29 cellular contexts compared by ENCODE assay signal in the genomic region with DNA sequence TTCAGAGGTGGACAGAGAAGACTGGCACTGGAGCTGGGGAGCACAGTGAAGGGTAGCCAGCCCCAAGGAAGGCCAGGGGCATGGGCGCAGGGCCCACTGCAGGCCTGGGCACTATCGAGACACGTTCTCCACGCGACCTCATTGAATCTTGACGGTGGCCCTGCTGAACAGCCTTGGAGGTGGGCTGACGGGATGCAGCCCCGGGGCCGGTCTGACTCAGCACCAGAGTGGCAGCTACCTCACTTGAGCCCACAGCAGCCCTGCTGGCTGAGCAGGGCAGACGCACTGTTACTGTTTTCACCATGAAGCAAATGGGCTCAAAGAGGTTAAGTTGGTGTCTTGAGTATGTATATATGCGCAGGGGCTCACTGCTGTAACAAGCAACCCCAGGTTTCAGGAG.
A peak's percentile ranks its signal among the peaks of the same experiment; 100 is the strongest.
DNase-seq lines count a peak whose midpoint lies in the region; ATAC-seq, FAIRE-seq and TF ChIP-seq lines count a peak whose summit lies in the region.
"Had no signal": no experiment of that assay in that cellular context is flagged by ENCODE, and none has a peak within 500 bp of the region (broad histone marks: within the 10 kb centered on the region; RNA-seq: fewer than 3 reads in every experiment).

No MANE protein-coding gene starts in this region.

- in situ Hi-C loops in transverse colon (cut with MboI; ENCODE audit: low pct_ligation_motif_present in 1 of 4, low pct_unique_long_range_greater_than_20kb in 1 of 4, low sequenced_read_pairs in 3 of 4): no loop called here

- H3K23ac ChIP-seq in H1 (ENCODE audit: insufficient read length) (no peak overlapping the region), mesendoderm (ENCODE audit: low read length) (no peak overlapping the region)

- H3K18ac ChIP-seq in H1 (ENCODE audit: extremely low read depth, low read length) (no peak overlapping the region), mesendoderm (ENCODE audit: low read length) (no peak overlapping the region)

- H3K4me2 ChIP-seq in H1 (ENCODE audit: insufficient read depth in 1 of 2, low read depth in 2 of 2, low read length in 2 of 2): no peak overlapping the region
- no peak overlapping the region for H3K4me2 ChIP-seq in mesendoderm (ENCODE audit: low read length)
- H3K4me2 ChIP-seq: neural progenitor cell had no signal

- TF ChIP-seq RAD21 in H1 (IDR thresholded peaks at IDR 0.05 in 1 of 2, conservative IDR thresholded peaks at IDR 0.05 in 1 of 2; ENCODE audit: low read depth in 2 of 2, low read length in 2 of 2): 0 out of 4 replicates have a peak, but pooled peaks of 1 of the 2 experiments have one; percentile 9

- H3K27me3 Mint-ChIP-seq in glutamatergic neuron (ENCODE audit: unreplicated experiment): peaks cover 5% of the 10 kb centered on the region
- H3K27me3 Mint-ChIP-seq: activated CD4-positive, alpha-beta memory T cell treated with anti-CD3 and anti-CD28 coated beads, Interleukin-2, amount 10 ng/mL, durations not matched to agents 7 days and 5 days had no signal

- peak overlapping the region; percentile 29; the same call in 1 of the 2 replicates for H2AFZ ChIP-seq in H1 (ENCODE audit: low read length)
- H2AFZ ChIP-seq: neural progenitor cell had no signal

- H4K5ac ChIP-seq in H1 (ENCODE audit: insufficient read length, low read depth, low read length) (no peak overlapping the region), mesendoderm (ENCODE audit: low read length) (no peak overlapping the region)

- FAIRE-seq in HTR-8/SVneo (lab: Jason Lieb, UNC) (peak; percentile 23), H1 (lab: Jason Lieb, UNC) (no peak)
- FAIRE-seq: TTC549 had no signal

- no peak overlapping the region for H2BK20ac ChIP-seq in H1 (ENCODE audit: low read length)

- H4K91ac ChIP-seq in H1 (replicated peaks; ENCODE audit: insufficient read length, low read length): no peak overlapping the region

- H2AK5ac ChIP-seq in H1 (ENCODE audit: low read depth, low read length) (no peak overlapping the region), mesendoderm (ENCODE audit: low read length) (no peak overlapping the region)

- no peak overlapping the region for H3K56ac ChIP-seq in H1 (replicated peaks; ENCODE audit: insufficient read length, low read depth, low read length)
- H3K56ac ChIP-seq in mesendoderm (ENCODE audit: low read length): no peak overlapping the region

- TF ChIP-seq EP300 in H1 (IDR thresholded peaks at IDR 0.05; ENCODE audit: borderline replicate concordance in 1 of 2, low read depth in 2 of 2, low read length in 2 of 2) (no peak), transverse colon (IDR thresholded peaks at IDR 0.05; ENCODE audit: low read depth) (no peak), suprapubic skin (IDR thresholded peaks at IDR 0.05) (no peak)

- H4K8ac ChIP-seq in H1 (ENCODE audit: extremely low read depth, insufficient read depth, low read length) (no peak overlapping the region), mesendoderm (ENCODE audit: low read depth, low read length) (no peak overlapping the region)

- H3K4me3 ChIP-seq in H1 (ENCODE audit: extremely low read depth in 1 of 4, insufficient read depth in 2 of 4, low read depth in 3 of 4, low read length in 4 of 4): no peak overlapping the region
- no peak overlapping the region for H3K4me3 ChIP-seq in mesendoderm (ENCODE audit: low read length)
- no peak overlapping the region for H3K4me3 ChIP-seq in transverse colon
- no peak overlapping the region for H3K4me3 ChIP-seq in suprapubic skin
- H3K4me3 ChIP-seq: lung, neural progenitor cell, tibial artery had no signal

- H2BK120ac ChIP-seq in H1 (replicated peaks; ENCODE audit: low read depth, low read length): no peak overlapping the region
- H2BK120ac ChIP-seq in mesendoderm (ENCODE audit: low read depth, low read length): no peak overlapping the region

- peaks cover 1% of the 10 kb centered on the region for H3K9me3 Mint-ChIP-seq in glutamatergic neuron (ENCODE audit: unreplicated experiment)
- H3K9me3 Mint-ChIP-seq: activated CD4-positive, alpha-beta memory T cell treated with anti-CD3 and anti-CD28 coated beads, Interleukin-2, amount 10 ng/mL, durations not matched to agents 7 days and 5 days; CD8-positive, alpha-beta memory T cell; effector memory CD8-positive, alpha-beta T cell; neural progenitor cell; stimulated activated naive CD8-positive, alpha-beta T cell treated with anti-CD3 and anti-CD28 coated beads, Interleukin-15, amount 100 ng/mL, for 72 hours had no signal

- no peaks in the 10 kb centered on the region for H4K20me1 ChIP-seq in H1 (replicated peaks in 1 of 2; ENCODE audit: control insufficient read depth in 1 of 2, insufficient read depth in 2 of 2, low read length in 2 of 2)

- intact Hi-C loops in transverse colon (cut with DNase I; ENCODE audit: low total_unique reads): loop anchor here (5.0 kb wide), 1 partner anchor 34 kb away; no protein-coding TSS in a partner anchor
- intact Hi-C loops in left cardiac atrium (cut with DNase I): no loop called here

- H3K9ac ChIP-seq in H1 (replicated peaks in 1 of 4; ENCODE audit: extremely low read depth in 1 of 4, low read depth in 3 of 4, low read length in 3 of 4): no peak overlapping the region
- no peak overlapping the region for H3K9ac ChIP-seq in mesendoderm (ENCODE audit: low read length)
- H3K9ac ChIP-seq: neural progenitor cell had no signal

- H3K79me2 ChIP-seq in H1 (ENCODE audit: control insufficient read depth in 1 of 2, insufficient read depth in 2 of 2, low read length in 2 of 2): no peaks in the 10 kb centered on the region
- H3K79me2 ChIP-seq in mesendoderm (ENCODE audit: control insufficient read depth, insufficient read depth, low read length): no peaks in the 10 kb centered on the region

- H3K14ac ChIP-seq in H1 (ENCODE audit: insufficient read length): no peak overlapping the region

- H3K79me1 ChIP-seq in H1 (ENCODE audit: low read depth, low read length): no peaks in the 10 kb centered on the region
- no peaks in the 10 kb centered on the region for H3K79me1 ChIP-seq in mesendoderm (ENCODE audit: low read length)

- peaks cover 11% of the 10 kb centered on the region for H3K36me3 Mint-ChIP-seq in glutamatergic neuron (ENCODE audit: unreplicated experiment)
- H3K36me3 Mint-ChIP-seq: CD8-positive, alpha-beta memory T cell; neural progenitor cell had no signal

- no peak overlapping the region for H3K27ac ChIP-seq in H1 (ENCODE audit: low read depth, low read length)
- no peak overlapping the region for H3K27ac ChIP-seq in mesendoderm (ENCODE audit: low read depth, low read length)
- peak overlapping the region; percentile 77 to 85 (median 80) for H3K27ac ChIP-seq in transverse colon
- H3K27ac ChIP-seq in suprapubic skin: no peak overlapping the region
- H3K27ac ChIP-seq: neural progenitor cell, tibial artery had no signal

- 95% methylated on average over 10 of the region's 11 CpGs; no CpG with 5 or more reads in 1 of the 2 experiments for WGBS in H1 (ENCODE audit: extremely low coverage in 1 of 2, insufficient coverage in 1 of 2, insufficient read length in 1 of 2, insufficient replicate concordance in 2 of 2, low coverage in 1 of 2, low lambda C conversion rate in 2 of 2, missing lambda C conversion rate in 1 of 2), 2 experiments
- WGBS in mesendoderm (ENCODE audit: extremely low coverage, insufficient coverage, low lambda C conversion rate): no CpG with 5 or more reads among the region's 11 CpGs
- 86% methylated on average over 11 of the region's 11 CpGs; no CpG with 5 or more reads in 1 of the 2 donors for WGBS in transverse colon (ENCODE audit: low coverage in 1 of 2), 2 donors
- WGBS in suprapubic skin: 90% methylated on average over 2 of the region's 11 CpGs

- POLR2A ChIA-PET in H1 (lab: Charles Lee; ENCODE audit: partially characterized antibody): no interaction called here

- no peak overlapping the region for H2BK15ac ChIP-seq in H1 (ENCODE audit: low read length)
- no peak overlapping the region for H2BK15ac ChIP-seq in mesendoderm (replicated peaks; ENCODE audit: low read depth)

- H3K27me3 ChIP-seq in H1 (replicated peaks in 1 of 4; ENCODE audit: control insufficient read depth in 3 of 4, extremely low read depth in 1 of 4, insufficient read depth in 3 of 4, low read length in 3 of 4): no peaks in the 10 kb centered on the region
- no peaks in the 10 kb centered on the region for H3K27me3 ChIP-seq in mesendoderm (ENCODE audit: insufficient read depth, low read length, poor library complexity)
- H3K27me3 ChIP-seq in transverse colon: no peaks in the 10 kb centered on the region
- peaks cover 46% of the 10 kb centered on the region for H3K27me3 ChIP-seq in suprapubic skin

- H3K23me2 ChIP-seq in H1 (ENCODE audit: low read depth, low read length): no peaks in the 10 kb centered on the region

- no peak for TF ChIP-seq POLR2A in H1 (IDR thresholded peaks at IDR 0.05; ENCODE audit: control extremely low read depth in 1 of 2, low read depth in 2 of 2, low read length in 2 of 2)
- TF ChIP-seq POLR2A in transverse colon (IDR thresholded peaks at IDR 0.05): no peak
- no peak for TF ChIP-seq POLR2A in suprapubic skin (IDR thresholded peaks at IDR 0.05)

- H3K4me1 Mint-ChIP-seq in glutamatergic neuron (ENCODE audit: low read depth, unreplicated experiment): no peaks in the 10 kb centered on the region
- H3K4me1 Mint-ChIP-seq: activated CD4-positive, alpha-beta memory T cell treated with anti-CD3 and anti-CD28 coated beads, Interleukin-2, amount 10 ng/mL, durations not matched to agents 7 days and 5 days; CD8-positive, alpha-beta memory T cell; neural progenitor cell; stimulated activated naive CD8-positive, alpha-beta T cell treated with anti-CD3 and anti-CD28 coated beads, Interleukin-15, amount 100 ng/mL, for 72 hours; T-helper 17 cell had no signal

- CTCF ChIA-PET in H1 (lab: Charles Lee; ENCODE audit: partially characterized antibody): interaction anchor here (0.9 to 1.5 kb wide), 5 partner anchors 10 to 179 kb away, joined by 3 to 6 read pairs (median 4); no protein-coding TSS in a partner anchor

- no peak for DNase-seq in HTR-8/SVneo (ENCODE audit: insufficient read length, low spot score)
- DNase-seq in H1 (ENCODE audit: low read depth in 1 of 2, low spot score in 2 of 2): no peak
- DNase-seq in mesendoderm: peak; percentile 36
- no peak for DNase-seq in transverse colon
- DNase-seq in left cardiac atrium: no peak
- DNase-seq in suprapubic skin (ENCODE audit: low spot score in 2 of 2): no peak
- no peak for DNase-seq in glutamatergic neuron
- DNase-seq: activated CD4-positive, alpha-beta memory T cell treated with anti-CD3 and anti-CD28 coated beads, Interleukin-2, amount 10 ng/mL, durations not matched to agents 7 days and 5 days; activated CD8-positive, alpha-beta memory T cell treated with anti-CD3 and anti-CD28 coated beads, Interleukin-2, amount 50 U/mL, for 4 hours; activated naive CD4-positive, alpha-beta T cell treated with Interleukin-2 at 50 U/mL for 16 hours; CD8-positive, alpha-beta memory T cell; cortex of kidney; effector memory CD8-positive, alpha-beta T cell; foreskin melanocyte; NCI-H1436; NCI-H2081; NCI-H526; NK-92 treated with Interleukin-12 subunit alpha and Interleukin-12 subunit beta, amount 100 ng/mL, for 24 hours; right cardiac atrium; stimulated activated CD4-positive, alpha-beta T cell treated with anti-CD3 and anti-CD28 coated beads, Interleukin-2, amount 100 ng/mL, for 48 hours; stimulated activated naive CD8-positive, alpha-beta T cell treated with anti-CD3 and anti-CD28 coated beads, Interleukin-15, amount 100 ng/mL, for 72 hours; T-helper 17 cell; tibial artery had no signal

- no peak overlapping the region for H3K27ac Mint-ChIP-seq in glutamatergic neuron (ENCODE audit: unreplicated experiment)
- H3K27ac Mint-ChIP-seq: activated CD4-positive, alpha-beta memory T cell treated with anti-CD3 and anti-CD28 coated beads, Interleukin-2, amount 10 ng/mL, durations not matched to agents 7 days and 5 days; CD8-positive, alpha-beta memory T cell; effector memory CD8-positive, alpha-beta T cell; neural progenitor cell; T-helper 17 cell had no signal

- H2BK12ac ChIP-seq in H1 (ENCODE audit: low read depth, low read length): no peak overlapping the region

- H2BK5ac ChIP-seq in H1 (ENCODE audit: low read depth, low read length) (no peak overlapping the region; the same call in 1 of the 2 replicates), mesendoderm (ENCODE audit: low read length) (no peak overlapping the region)

- H3K4ac ChIP-seq in H1 (replicated peaks; ENCODE audit: insufficient read length, low read depth, low read length) (no peak overlapping the region), mesendoderm (ENCODE audit: low read depth, low read length) (no peak overlapping the region)

- TF ChIP-seq CTCF in H1 (IDR thresholded peaks at IDR 0.05; ENCODE audit: control extremely low read depth in 1 of 3, insufficient read depth in 1 of 3, low read depth in 1 of 3, low read length in 3 of 3) (peak in 1 of 3 experiments; percentile 14; a peak in 1 of 4 replicates), transverse colon (IDR thresholded peaks at IDR 0.05) (no peak), suprapubic skin (IDR thresholded peaks at IDR 0.05) (no peak), glutamatergic neuron (IDR thresholded peaks at IDR 0.05; ENCODE audit: partially characterized antibody, unreplicated experiment) (no peak)

- H3K4me3 Mint-ChIP-seq in glutamatergic neuron (ENCODE audit: unreplicated experiment): no peak overlapping the region
- H3K4me3 Mint-ChIP-seq: activated CD4-positive, alpha-beta memory T cell treated with anti-CD3 and anti-CD28 coated beads, Interleukin-2, amount 10 ng/mL, durations not matched to agents 7 days and 5 days; CD8-positive, alpha-beta memory T cell; effector memory CD8-positive, alpha-beta T cell; neural progenitor cell; stimulated activated naive CD8-positive, alpha-beta T cell treated with anti-CD3 and anti-CD28 coated beads, Interleukin-15, amount 100 ng/mL, for 72 hours; T-helper 17 cell had no signal

- H3K36me3 ChIP-seq in H1 (ENCODE audit: control insufficient read depth in 2 of 4, insufficient read depth in 4 of 4, low read length in 3 of 4) (no peaks in the 10 kb centered on the region), mesendoderm (ENCODE audit: control insufficient read depth, insufficient read depth, low read length) (no peaks in the 10 kb centered on the region), transverse colon (no peaks in the 10 kb centered on the region), suprapubic skin (no peaks in the 10 kb centered on the region)
- H3K36me3 ChIP-seq: neural progenitor cell, tibial artery had no signal

- ATAC-seq in left cardiac atrium: no peak
- ATAC-seq: activated CD4-positive, CD25-positive, alpha-beta regulatory T cell treated with anti-CD3 and anti-CD28 coated beads, Interleukin-2, amount 50 U/mL, for 24 hours; effector memory CD8-positive, alpha-beta T cell; Right ventricle myocardium inferior; SK-N-SH treated with all-trans-retinoic acid at 6 μM for 48 hours; stimulated activated naive CD8-positive, alpha-beta T cell treated with anti-CD3 and anti-CD28 coated beads, Interleukin-15, amount 100 ng/mL, for 72 hours; T-helper 17 cell had no signal

- H3K4me1 ChIP-seq in H1 (replicated peaks in 1 of 4; ENCODE audit: control insufficient read depth in 3 of 4, insufficient read depth in 4 of 4, low read length in 3 of 4) (no peaks in the 10 kb centered on the region), mesendoderm (ENCODE audit: control insufficient read depth, low read depth, low read length) (no peaks in the 10 kb centered on the region), transverse colon (peaks cover 6 to 45% (median 20%) of the 10 kb centered on the region in 4 donors), suprapubic skin (no peaks in the 10 kb centered on the region)
- H3K4me1 ChIP-seq: tibial artery had no signal

- H3K9me3 ChIP-seq in H1 (ENCODE audit: insufficient read depth in 2 of 2, low read depth in 1 of 2, low read length in 1 of 2) (no peaks in the 10 kb centered on the region), transverse colon (no peaks in the 10 kb centered on the region), suprapubic skin (no peaks in the 10 kb centered on the region)
- H3K9me3 ChIP-seq: tibial artery had no signal

Comparison
In these comparisons a context has a peak if more than half of its experiments do, and no peak if none do; other contexts are left out.
1. H3K27ac ChIP-seq: peak in transverse colon (4 of 4); none in H1 (single experiment), mesendoderm (single experiment) and suprapubic skin (single experiment).